Comparison of ENCODE assay signal across 14 cellular contexts in genomic region chr5:133252133-133252480, GRCh38.
"Had no signal": no experiment of that assay in that cellular context is flagged by ENCODE, and none has a peak within 500 bp of the region (broad histone marks: within the 10 kb centered on the region; RNA-seq: fewer than 3 reads in every experiment).

No MANE protein-coding gene starts in this region.

- H3K27ac ChIP-seq: coronary artery, heart left ventricle, transverse colon had no signal

- DNase-seq: caudate nucleus; effector memory CD4-positive, alpha-beta T cell; heart left ventricle; left cardiac atrium; mucosa of descending colon; occipital lobe; right cardiac atrium; stimulated activated CD4-positive, alpha-beta T cell treated with anti-CD3 and anti-CD28 coated beads, Interleukin-1b, Interleukin-23, amount 100 ng/mL, for 48 hours; stimulated activated naive B cell treated with anti-CD40 and anti-IgM and Interleukin-4, amounts not matched to agents 10 μg/mL and 1 μg/mL and 100 μg/mL, for 72 hours; transverse colon had no signal

- H3K9me3 ChIP-seq: heart left ventricle, mucosa of descending colon, transverse colon had no signal

- H3K4me1 ChIP-seq: heart left ventricle, transverse colon had no signal

- FAIRE-seq: frontal cortex had no signal

- H3K27me3 ChIP-seq: heart left ventricle, transverse colon had no signal

- ATAC-seq: heart left ventricle; left cardiac atrium; mucosa of descending colon; naive thymus-derived CD8-positive, alpha-beta T cell; right cardiac atrium; stimulated activated naive B cell treated with anti-CD40 and anti-IgM and Interleukin-4, amounts not matched to agents 10 μg/mL and 1 μg/mL and 100 μg/mL, for 72 hours had no signal

- H3K4me3 ChIP-seq: coronary artery, heart left ventricle, lung, mucosa of descending colon, transverse colon had no signal

- H3K36me3 ChIP-seq: heart left ventricle, transverse colon had no signal
